In genomic region chr15:43361313-43361903, GRCh38 we compare ENCODE assay signal across 36 cellular contexts. TPM values are rescaled to one million over a fixed set of nuclear protein-coding genes. Genes with fewer than 3 reads are reported as not detected.
A peak's percentile ranks its signal among the peaks of the same experiment; 100 is the strongest.
DNase-seq lines count a peak whose midpoint lies in the region; ATAC-seq and TF ChIP-seq lines count a peak whose summit lies in the region.
"Had no signal": no experiment of that assay in that cellular context is flagged by ENCODE, and none has a peak within 500 bp of the region (broad histone marks: within the 10 kb centered on the region; RNA-seq: fewer than 3 reads in every experiment).

No MANE protein-coding gene starts in this region.

- H2AFZ ChIP-seq in HCT116 (ENCODE audit: low read depth, low read length, poor library complexity, severe bottlenecking) = no peak overlapping the region

- H3K9me3 Mint-ChIP-seq in endodermal cell = peaks cover 67% of the 10 kb centered on the region

- no peak overlapping the region for H4K5ac ChIP-seq in mesendoderm (ENCODE audit: low read length)

- no peak overlapping the region for H3K56ac ChIP-seq in mesendoderm (ENCODE audit: low read length)

- TF ChIP-seq POLR2A in HCT116 (IDR thresholded peaks at IDR 0.05; ENCODE audit: borderline replicate concordance, extremely low read depth, insufficient read depth, insufficient read length) = no peak

- H3K27me3 ChIP-seq in BLaER1 (no peaks in the 10 kb centered on the region), HCT116 (ENCODE audit: insufficient read depth, low read length) (no peaks in the 10 kb centered on the region), endodermal cell (ENCODE audit: control insufficient read depth, insufficient read depth, low read length, poor library complexity, severe bottlenecking) (no peaks in the 10 kb centered on the region), mesendoderm (ENCODE audit: insufficient read depth, low read length, poor library complexity) (no peaks in the 10 kb centered on the region)
- H3K27me3 ChIP-seq: neutrophil, SJSA1 had no signal

- H3K79me2 ChIP-seq in HCT116 (ENCODE audit: insufficient read depth, low read length) (no peaks in the 10 kb centered on the region), mesendoderm (ENCODE audit: control insufficient read depth, insufficient read depth, low read length) (no peaks in the 10 kb centered on the region)

- ATAC-seq in HCT116 (no peak), GM21717 (IDR thresholded peaks at IDR 0.05; ENCODE audit: unreplicated experiment) (no peak)
- ATAC-seq: activated CD8-positive, alpha-beta T cell treated with anti-CD3 and anti-CD28 coated beads, Interleukin-2, amount 10 ng/mL, durations not matched to agents 7 days and 5 days; sciatic nerve; stimulated activated naive CD8-positive, alpha-beta T cell treated with anti-CD3 and anti-CD28 coated beads, Interleukin-15, amount 100 ng/mL, for 72 hours had no signal

- no peak for DNase-seq in HCT116 (ENCODE audit: low read depth, low spot score)
- DNase-seq in endodermal cell = no peak
- no peak for DNase-seq in mesendoderm
- no peak for DNase-seq in anterior cingulate cortex (lab: John Stamatoyannopoulos, UW)
- DNase-seq in head of caudate nucleus = no peak
- DNase-seq: activated CD4-positive, alpha-beta T cell treated with anti-CD3 and anti-CD28 coated beads for 4 hours; activated CD8-positive, alpha-beta T cell treated with anti-CD3 and anti-CD28 coated beads, Interleukin-2, amount 10 ng/mL, durations not matched to agents 7 days and 5 days; GDM1; glutamatergic neuron; islet precursor cell; Kasumi-1; MV-4-11; naive B cell; NCI-H146; NCI-H446; NCI-H774; RPMI8226; stimulated activated CD4-positive, alpha-beta T cell treated with anti-CD3 and anti-CD28 coated beads, Interleukin-12 subunit alpha, Interleukin-12 subunit beta, amount 100 ng/mL, for 4 hours; stimulated activated CD4-positive, alpha-beta T cell treated with anti-CD3 and anti-CD28 coated beads, Interleukin-2, amount 100 ng/mL, for 48 hours; stimulated activated naive CD8-positive, alpha-beta T cell treated with anti-CD3 and anti-CD28 coated beads, Interleukin-15, amount 100 ng/mL, for 72 hours; WERI-Rb-1 had no signal

- H3K27ac ChIP-seq in BLaER1 (no peak overlapping the region), HCT116 (ENCODE audit: low read depth, low read length) (no peak overlapping the region), endodermal cell (ENCODE audit: low read depth, low read length) (no peak overlapping the region), mesendoderm (ENCODE audit: low read depth, low read length) (no peak overlapping the region)
- H3K27ac ChIP-seq: epithelial cell of prostate, neutrophil, prostate gland, SJSA1, WERI-Rb-1 had no signal

- no peak overlapping the region for H3K18ac ChIP-seq in mesendoderm (ENCODE audit: low read length)

- H3K79me1 ChIP-seq in mesendoderm (ENCODE audit: low read length) = peaks cover 4% of the 10 kb centered on the region

- H3K9ac ChIP-seq in BLaER1 (no peak overlapping the region), HCT116 (ENCODE audit: low read length) (no peak overlapping the region), endodermal cell (ENCODE audit: extremely low read depth, low read length, poor library complexity, severe bottlenecking) (no peak overlapping the region), mesendoderm (ENCODE audit: low read length) (no peak overlapping the region)

- no peak for TF ChIP-seq RAD21 in HCT116 (IDR thresholded peaks at IDR 0.05; ENCODE audit: low read depth)

- no peak overlapping the region for H2BK15ac ChIP-seq in mesendoderm (replicated peaks; ENCODE audit: low read depth)

- intact Hi-C loops in HCT116 (cut with micrococcal nuclease) (no loop called here), head of caudate nucleus (cut with DNase I) (no loop called here)

- 97 to 100% methylated on average over 1 to 7 of the region's 7 CpGs for WGBS in endodermal cell (ENCODE audit: insufficient coverage in 1 of 2, insufficient read length in 1 of 2), 2 experiments
- WGBS in mesendoderm (ENCODE audit: extremely low coverage, insufficient coverage, low lambda C conversion rate) = no CpG with 5 or more reads among the region's 7 CpGs

- no peak overlapping the region for H3K4me2 ChIP-seq in BLaER1
- H3K4me2 ChIP-seq in HCT116 (ENCODE audit: low read length) = no peak overlapping the region
- H3K4me2 ChIP-seq in mesendoderm (ENCODE audit: low read length) = no peak overlapping the region

- H4K20me1 ChIP-seq in BLaER1 (no peaks in the 10 kb centered on the region), HCT116 (ENCODE audit: insufficient read depth) (no peaks in the 10 kb centered on the region)

- H3K4me1 ChIP-seq in BLaER1 (no peaks in the 10 kb centered on the region; the same call in 1 of the 2 replicates), HCT116 (ENCODE audit: control insufficient read depth in 1 of 2, insufficient read depth in 2 of 2, low read length in 2 of 2) (no peaks in the 10 kb centered on the region), endodermal cell (ENCODE audit: control insufficient read depth, insufficient read depth, low read length) (no peaks in the 10 kb centered on the region), mesendoderm (ENCODE audit: control insufficient read depth, low read depth, low read length) (no peaks in the 10 kb centered on the region)
- H3K4me1 ChIP-seq: prostate gland, SJSA1 had no signal

- no peak for TF ChIP-seq CTCF in HCT116 (IDR thresholded peaks at IDR 0.05 in 2 of 3, conservative IDR thresholded peaks at IDR 0.05 in 1 of 3; ENCODE audit: borderline replicate concordance in 1 of 3, insufficient read depth in 1 of 3, low read depth in 2 of 3, low read length in 2 of 3)
- TF ChIP-seq CTCF in endodermal cell (conservative IDR thresholded peaks at IDR 0.05) = no peak

- H3K4ac ChIP-seq in mesendoderm (ENCODE audit: low read depth, low read length) = no peak overlapping the region

- H3K27me3 Mint-ChIP-seq in endodermal cell (ENCODE audit: insufficient read depth) = no peaks in the 10 kb centered on the region
- H3K27me3 Mint-ChIP-seq: activated naive CD4-positive, alpha-beta T cell treated with anti-CD3 and anti-CD28 coated beads, Interleukin-2, amount 50 U/mL, for 24 hours; naive B cell; stimulated activated naive CD8-positive, alpha-beta T cell treated with anti-CD3 and anti-CD28 coated beads, Interleukin-15, amount 100 ng/mL, for 72 hours had no signal

- TSS peak; percentile 21 for BruUV-seq in HCT116 (replicated peaks; lab: Mats Ljungman, UMichigan)

- POLR2A ChIA-PET in HCT116 (lab: Charles Lee) = interaction anchor here (1.0 kb wide), 1 partner anchor 10 kb away, joined by 3 read pairs; the partner anchor contains the start of genes TUBGCP4 and ZSCAN29

- no peaks in the 10 kb centered on the region for H3K4me1 Mint-ChIP-seq in endodermal cell
- H3K4me1 Mint-ChIP-seq: mesothelial cell of epicardium had no signal

- H3K4me3 ChIP-seq in BLaER1 (peak overlapping the region; percentile 39), HCT116 (replicated peaks in 1 of 2; ENCODE audit: low read depth in 1 of 2, low read length in 2 of 2) (no peak overlapping the region), endodermal cell (ENCODE audit: low read length) (peak overlapping the region; percentile 58), mesendoderm (ENCODE audit: low read length) (peak overlapping the region; percentile 32)
- H3K4me3 ChIP-seq: prostate gland, SJSA1 had no signal

- peaks cover 92% of the 10 kb centered on the region for H3K36me3 Mint-ChIP-seq in endodermal cell (ENCODE audit: low read depth)

- no peak overlapping the region for H4K8ac ChIP-seq in mesendoderm (ENCODE audit: low read depth, low read length)

- H3K36me3 ChIP-seq in BLaER1 (peaks cover 100% of the 10 kb centered on the region), HCT116 (ENCODE audit: control insufficient read depth in 1 of 2, insufficient read depth in 2 of 2, low read length in 2 of 2) (peaks cover 30 to 48% of the 10 kb centered on the region in 2 experiments), endodermal cell (ENCODE audit: control insufficient read depth, insufficient read depth, low read length) (peaks cover 86% of the 10 kb centered on the region), mesendoderm (ENCODE audit: control insufficient read depth, insufficient read depth, low read length) (peaks cover 12% of the 10 kb centered on the region)

- H2AK5ac ChIP-seq in mesendoderm (ENCODE audit: low read length) = no peak overlapping the region

- no peak overlapping the region for H3K27ac Mint-ChIP-seq in endodermal cell
- H3K27ac Mint-ChIP-seq: activated CD8-positive, alpha-beta T cell treated with anti-CD3 and anti-CD28 coated beads, Interleukin-2, amount 10 ng/mL, durations not matched to agents 7 days and 5 days; activated naive CD4-positive, alpha-beta T cell treated with anti-CD3 and anti-CD28 coated beads, Interleukin-2, amount 50 U/mL, for 24 hours; activated T-helper 2 cell treated with anti-CD3 and anti-CD28 coated beads, Interferon-gamma antibody, Interleukin-2, Interleukin-4, amounts not matched to agents 10 μg/mL and 5 μg/mL and 100 μg/mL, durations not matched to agents 14 hours and 24 hours and 36 hours; mesothelial cell of epicardium; naive B cell; stimulated activated naive CD8-positive, alpha-beta T cell treated with anti-CD3 and anti-CD28 coated beads, Interleukin-15, amount 100 ng/mL, for 72 hours had no signal

- H3K9me2 ChIP-seq in HCT116 (ENCODE audit: insufficient read depth) = no peaks in the 10 kb centered on the region

- peaks cover 97% of the 10 kb centered on the region for H3K9me3 ChIP-seq in BLaER1
- H3K9me3 ChIP-seq in HCT116 (ENCODE audit: control insufficient read depth in 1 of 2, insufficient read depth in 1 of 2, low read depth in 1 of 2, low read length in 2 of 2) = peaks cover 23 to 24% of the 10 kb centered on the region in 2 experiments; a peak in 3 of 4 replicates
- peaks cover 50% of the 10 kb centered on the region for H3K9me3 ChIP-seq in endodermal cell (ENCODE audit: control insufficient read depth, low read length)
- H3K9me3 ChIP-seq: prostate gland had no signal

- RAD21 ChIA-PET in HCT116 (lab: Charles Lee; ENCODE audit: low non-redundant PET in 1 of 2, low total read pairs in 2 of 2, uncharacterized antibody in 2 of 2, unreplicated experiment in 2 of 2) = no interaction called here

- no peak overlapping the region for H2BK120ac ChIP-seq in mesendoderm (ENCODE audit: low read depth, low read length)

- no peak overlapping the region for H2BK5ac ChIP-seq in mesendoderm (ENCODE audit: low read length)

- CTCF ChIA-PET in HCT116 (lab: Charles Lee) = no interaction called here

- no peak overlapping the region for H3K23ac ChIP-seq in mesendoderm (ENCODE audit: low read length)

- no peak overlapping the region for H3K4me3 Mint-ChIP-seq in endodermal cell
- H3K4me3 Mint-ChIP-seq: activated CD8-positive, alpha-beta T cell treated with anti-CD3 and anti-CD28 coated beads, Interleukin-2, amount 10 ng/mL, durations not matched to agents 7 days and 5 days; activated naive CD4-positive, alpha-beta T cell treated with anti-CD3 and anti-CD28 coated beads, Interleukin-2, amount 50 U/mL, for 24 hours; mesothelial cell of epicardium; stimulated activated naive CD8-positive, alpha-beta T cell treated with anti-CD3 and anti-CD28 coated beads, Interleukin-15, amount 100 ng/mL, for 72 hours had no signal

RNA-seq across cellular contexts. Expression of gene ZSCAN29, which starts 9.4 kb away (rescaled TPM):
- total RNA-seq in HCT116 (2021; ENCODE audit: unreplicated experiment) (27.3 TPM), endodermal cell (10 to 100 TPM; 44.3 to 45.1 TPM)
- polyA plus RNA-seq in HCT116 (2012) = 10.0 and 13.2 TPM in 2 replicates
- 36.8 TPM for polyA plus RNA-seq in endodermal cell (2013, experiment 1 of 2)
- polyA plus RNA-seq in endodermal cell (2013, experiment 2 of 2) = 33.1 TPM
- 15.8 TPM for polyA plus RNA-seq in mesendoderm (2013, experiment 1 of 2)
- polyA plus RNA-seq in mesendoderm (2013, experiment 2 of 2) = 16.0 TPM

RNA-seq across cellular contexts. Expression of gene TUBGCP4, which starts 9.5 kb away (rescaled TPM):
- total RNA-seq in HCT116 (2021; ENCODE audit: unreplicated experiment) (38.6 TPM), endodermal cell (10 to 100 TPM; 19.3 to 20.0 TPM)
- polyA plus RNA-seq in HCT116 (2012) = 12.2 and 15.0 TPM in 2 replicates
- polyA plus RNA-seq in endodermal cell (2013, experiment 1 of 2) = 20.9 TPM
- polyA plus RNA-seq in endodermal cell (2013, experiment 2 of 2) = 19.5 TPM
- polyA plus RNA-seq in mesendoderm (2013, experiment 1 of 2) = 12.0 TPM
- 11.8 TPM for polyA plus RNA-seq in mesendoderm (2013, experiment 2 of 2)

RNA-seq across cellular contexts. Expression of gene LCMT2, which starts 31.0 kb away (rescaled TPM):
- total RNA-seq in HCT116 (2021; ENCODE audit: unreplicated experiment) = 4.7 TPM
- polyA plus RNA-seq in HCT116 (2012) = 2.3 and 3.7 TPM in 2 replicates
- 10 to 100 TPM; 12.6 to 13.2 TPM for total RNA-seq in endodermal cell
- 9.9 TPM for polyA plus RNA-seq in endodermal cell (2013, experiment 1 of 2)
- polyA plus RNA-seq in endodermal cell (2013, experiment 2 of 2) = 10.1 TPM
- 6.6 TPM for polyA plus RNA-seq in mesendoderm (2013, experiment 1 of 2)
- 6.7 TPM for polyA plus RNA-seq in mesendoderm (2013, experiment 2 of 2)

RNA-seq across cellular contexts. Expression of gene TGM7, which starts 59.4 kb away (rescaled TPM):
- total RNA-seq in HCT116 (2021; ENCODE audit: unreplicated experiment) = not detected
- polyA plus RNA-seq in HCT116 (2012) = not detected in 2 replicates
- total RNA-seq in endodermal cell = not detected
- not detected for polyA plus RNA-seq in endodermal cell (2013, experiment 1 of 2)
- not detected for polyA plus RNA-seq in endodermal cell (2013, experiment 2 of 2)
- polyA plus RNA-seq in mesendoderm (2013, experiment 1 of 2) = not detected
- polyA plus RNA-seq in mesendoderm (2013, experiment 2 of 2) = 0.08 TPM
- total RNA-seq: activated CD8-positive, alpha-beta T cell treated with anti-CD3 and anti-CD28 coated beads, Interleukin-2, amount 10 ng/mL, durations not matched to agents 7 days and 5 days; activated T-helper 2 cell treated with anti-CD3 and anti-CD28 coated beads, Interferon-gamma antibody, Interleukin-2, Interleukin-4, amounts not matched to agents 10 μg/mL and 5 μg/mL and 100 μg/mL, durations not matched to agents 14 hours and 24 hours and 36 hours; bronchial epithelial cell; fibroblast of villous mesenchyme; lower leg skin; mesothelial cell of epicardium; sciatic nerve; SJSA1 had no signal
- polyA plus RNA-seq: AG04450, BJ had no signal

Comparison
In these comparisons a context has a peak if more than half of its experiments do, and no peak if none do; other contexts are left out.
1. H3K4me3 ChIP-seq: peak in BLaER1 (single experiment), endodermal cell (single experiment) and mesendoderm (single experiment); none in HCT116 (0 of 2).